In genomic region chr1:31715097-31715872, GRCh38 we compare ENCODE assay signal across 8 cellular contexts. TPM values are rescaled to one million over a fixed set of nuclear protein-coding genes. Genes with fewer than 3 reads are reported as not detected.
DNase-seq lines count a peak whose midpoint lies in the region; ATAC-seq, FAIRE-seq and TF ChIP-seq lines count a peak whose summit lies in the region.

No MANE protein-coding gene starts in this region.

- DNase-seq in Calu3 (peak; percentile 82), Panc1 (ENCODE audit: low read depth, low spot score) (peak; percentile 87), GM12878 (ENCODE audit: low read depth, low spot score) (no peak), hippocampal formation (lab: John Stamatoyannopoulos, UW) (peak; percentile 46 to 81), posterior vena cava (ENCODE audit: low spot score) (peak; percentile 98), NCI-H446 (lab: John Stamatoyannopoulos, UW) (no peak)

- in situ Hi-C loops in Panc1 (cut with HindIII; ENCODE audit: low pct_unique_long_range_greater_than_20kb, low sequenced_read_pairs), result no loop called here
- in situ Hi-C loops in GM12878 (cut with MboI), result no loop called here

- peaks cover 45% of the 10 kb centered on the region for H3K27me3 Mint-ChIP-seq in Calu3 (ENCODE audit: unreplicated experiment)

- H3K27me3 ChIP-seq in Panc1 (ENCODE audit: control insufficient read depth, insufficient read depth, low read length) (no peaks in the 10 kb centered on the region), GM12878 (replicated peaks in 1 of 2; ENCODE audit: control insufficient read depth in 2 of 2, insufficient read depth in 2 of 2, low read length in 1 of 2) (peaks cover 0 to 6% of the 10 kb centered on the region in 2 experiments; a peak in 1 of 4 replicates)

- intact Hi-C loops in Calu3 (cut with micrococcal nuclease; ENCODE audit: unreplicated experiment), result loop anchor here (2.0 kb wide), 1 partner anchor 74 kb away; no protein-coding TSS in a partner anchor
- intact Hi-C loops in Panc1 (cut with micrococcal nuclease; ENCODE audit: unreplicated experiment), result no loop called here
- intact Hi-C loops in GM12878 (cut with micrococcal nuclease; ENCODE audit: unreplicated experiment), result loop anchor here (1.0 kb wide), 1 partner anchor 74 kb away; no protein-coding TSS in a partner anchor
- intact Hi-C loops in posterior vena cava (cut with DNase I), result loop anchor here in 1 of 2 donors (10.0 kb wide), 2 partner anchors 70 to 140 kb away; partner anchors contain the start of gene TINAGL1

- TF ChIP-seq CTCF in Calu3 (IDR thresholded peaks at IDR 0.05; ENCODE audit: unreplicated experiment) (peak; percentile 83), Panc1 (IDR thresholded peaks at IDR 0.05) (peak; percentile 96), GM12878 (IDR thresholded peaks at IDR 0.05 in 2 of 3, conservative IDR thresholded peaks at IDR 0.05 in 1 of 3; ENCODE audit: control insufficient read depth in 2 of 3, extremely low read depth in 1 of 3, insufficient read depth in 1 of 3, low read depth in 3 of 3, low read length in 3 of 3) (peak; percentile 54 to 82 (median 64))

- H3K9me3 ChIP-seq in Panc1 (ENCODE audit: control insufficient read depth, insufficient read depth, low read depth, low read length) (no peaks in the 10 kb centered on the region), GM12878 (replicated peaks; ENCODE audit: control insufficient read depth, insufficient read depth, low read length) (no peaks in the 10 kb centered on the region)

- H3K4me2 ChIP-seq in GM12878 (ENCODE audit: control insufficient read depth, insufficient read depth), result peak overlapping the region; percentile 71

- H3K27ac ChIP-seq in Panc1 (ENCODE audit: low read length) (peak overlapping the region; percentile 86), GM12878 (ENCODE audit: control insufficient read depth, insufficient read depth) (no peak overlapping the region)

- H4K20me1 ChIP-seq in GM12878 (ENCODE audit: control insufficient read depth, insufficient read depth), result no peaks in the 10 kb centered on the region; the same call in 1 of the 2 replicates

- H3K79me2 ChIP-seq in GM12878 (ENCODE audit: control insufficient read depth, insufficient read depth, low read length), result no peaks in the 10 kb centered on the region

- no peak for TF ChIP-seq RAD21 in GM12878 (IDR thresholded peaks at IDR 0.05; ENCODE audit: insufficient read depth, low read depth, low read length)

- peaks cover 23% of the 10 kb centered on the region for H3K4me1 Mint-ChIP-seq in Calu3 (ENCODE audit: low read depth, unreplicated experiment)

- peak; percentile 59 for ATAC-seq in HG02642 (IDR thresholded peaks at IDR 0.05; ENCODE audit: poor library complexity, unreplicated experiment)
- peak; percentile 96 for ATAC-seq in Panc1
- peak; percentile 98 for ATAC-seq in GM12878
- no peak for ATAC-seq in GM18870 (IDR thresholded peaks at IDR 0.05; ENCODE audit: unreplicated experiment)

- no peak overlapping the region for H3K9ac ChIP-seq in GM12878 (ENCODE audit: control insufficient read depth, insufficient read depth, low read length)

- WGBS in GM12878 (ENCODE audit: insufficient coverage, insufficient replicate concordance, low lambda C conversion rate, missing lambda C conversion rate), result under 1% methylated on average over 37 of the region's 43 CpGs

- RAD21 ChIA-PET in GM12878 (lab: Charles Lee; ENCODE audit: unreplicated experiment), result interaction anchor here (1.0 to 4.2 kb wide), 6 partner anchors 10 to 74 kb away, joined by 3 to 17 read pairs (median 10); no protein-coding TSS in a partner anchor

- H3K4me1 ChIP-seq in Panc1 (ENCODE audit: control insufficient read depth, insufficient read depth, low read length) (peaks cover 44% of the 10 kb centered on the region), GM12878 (ENCODE audit: control insufficient read depth, insufficient read depth, low read length) (peaks cover 4% of the 10 kb centered on the region; the same call in 1 of the 2 replicates)

- H3K4me3 Mint-ChIP-seq in Calu3 (ENCODE audit: low read depth, unreplicated experiment), result peak overlapping the region; percentile 76

- POLR2A ChIA-PET in Panc1 (lab: Charles Lee), result interaction anchor here (0.6 kb wide), 1 partner anchor 50 kb away, joined by 3 read pairs; no protein-coding TSS in a partner anchor
- POLR2A ChIA-PET in GM12878 (lab: Charles Lee), result interaction anchor here (1.9 kb wide), 1 partner anchor 11 kb away, joined by 4 read pairs; the partner anchor contains the start of gene COL16A1

- no peak for TF ChIP-seq POLR2A in GM12878 (IDR thresholded peaks at IDR 0.05; ENCODE audit: low read depth, low read length)

- peak; percentile 54 for FAIRE-seq in GM12878 (lab: Jason Lieb, UNC)

- H3K4me3 ChIP-seq in Panc1 (ENCODE audit: low read depth in 2 of 2, low read length in 2 of 2), result peak overlapping the region; percentile 55 to 78
- H3K4me3 ChIP-seq in GM12878, result peak overlapping the region; percentile 38; the same call in 1 of the 2 replicates

- CTCF ChIA-PET in Calu3 (lab: Charles Lee) (interaction anchor here (1.0 to 2.8 kb wide), 8 partner anchors 10 to 321 kb away, joined by 3 to 13 read pairs (median 8); no protein-coding TSS in a partner anchor), Panc1 (lab: Charles Lee) (interaction anchor here (0.6 to 3.8 kb wide), 11 partner anchors 11 to 249 kb away, joined by 3 to 24 read pairs (median 5); partner anchors contain the start of gene COL16A1), GM12878 (lab: Yijun Ruan, JAX) (interaction anchor here (0.9 to 6.9 kb wide), 15 partner anchors 8 to 250 kb away, joined by 3 to 70 read pairs (median 4); no protein-coding TSS in a partner anchor)

- peaks cover 12% of the 10 kb centered on the region for H3K36me3 Mint-ChIP-seq in Calu3 (ENCODE audit: insufficient read depth, unreplicated experiment)

- SMC1A ChIA-PET in GM12878 (lab: Charles Lee; ENCODE audit: uncharacterized antibody, unreplicated experiment), result interaction anchor here (1.2 to 1.3 kb wide), 2 partner anchors 30 to 74 kb away, joined by 5 to 6 read pairs; no protein-coding TSS in a partner anchor

- H3K9me3 Mint-ChIP-seq in Calu3 (ENCODE audit: low read depth, unreplicated experiment), result no peaks in the 10 kb centered on the region

- no peaks in the 10 kb centered on the region for H3K36me3 ChIP-seq in Panc1 (ENCODE audit: control insufficient read depth, insufficient read depth, low read length)
- no peaks in the 10 kb centered on the region for H3K36me3 ChIP-seq in GM12878 (ENCODE audit: control insufficient read depth in 2 of 2, insufficient read depth in 2 of 2, low read length in 1 of 2)

- peak overlapping the region; percentile 1 for H2AFZ ChIP-seq in GM12878 (ENCODE audit: control insufficient read depth, low read depth, low read length)

- no peak for TF ChIP-seq EP300 in GM12878 (IDR thresholded peaks at IDR 0.05; ENCODE audit: borderline replicate concordance in 1 of 2, control insufficient read depth in 1 of 2, low read depth in 2 of 2, low read length in 2 of 2)

- H3K27ac Mint-ChIP-seq in Calu3 (ENCODE audit: unreplicated experiment), result peak overlapping the region; percentile 51

- no TSS peak for BruUV-seq in Calu3 (replicated peaks; lab: Mats Ljungman, UMichigan)
- BruUV-seq in Panc1 (replicated peaks; lab: Mats Ljungman, UMichigan), result TSS peak; percentile 79
- BruUV-seq in GM12878 (replicated peaks; lab: Mats Ljungman, UMichigan), result no TSS peak

RNA-seq across cellular contexts. Expression of gene COL16A1, which starts 11.5 kb away (rescaled TPM):
- total RNA-seq in Calu3 (2022), result 3.8 and 9.2 TPM in 2 replicates
- total RNA-seq in Panc1 (2021; ENCODE audit: unreplicated experiment), result 7.6 TPM
- 3.5 TPM for polyA plus RNA-seq in Panc1 (2012; ENCODE audit: insufficient read length)
- total RNA-seq in GM12878 (2013; cell fraction: nucleolus; rRNA removed), result 6.3 and 9.6 TPM in 2 replicates
- 0.60 and 0.79 TPM in 2 replicates for total RNA-seq in GM12878 (2014; rRNA removed)
- total RNA-seq in GM12878 (2014; rRNA removed; fragmentation: Illumina TruSeq; extraction: Trizol), result 0.63 and 0.92 TPM in 2 replicates
- total RNA-seq in GM12878 (2021), result 3.7 and 3.9 TPM in 2 replicates
- 0.12 TPM for polyA plus RNA-seq in GM12878 (2011; ENCODE audit: low read depth)
- polyA plus RNA-seq in GM12878 (2011; rRNA removed), result 2.0 and 3.1 TPM in 2 replicates
- 2.2 and 3.6 TPM in 2 replicates for polyA plus RNA-seq in GM12878 (2011; cell fraction: cytosol; rRNA removed)
- polyA plus RNA-seq in GM12878 (2011; cell fraction: nucleus; rRNA removed), result 30.0 and 30.6 TPM in 2 replicates
- 1.1 and 1.4 TPM in 2 replicates for polyA plus RNA-seq in GM12878 (2012)
- 0.40 and 0.65 TPM in 2 replicates for polyA plus RNA-seq in GM12878 (2014; fragmentation: Illumina TruSeq; extraction: Trizol)
- polyA plus RNA-seq in GM12878 (2014; fragmentation: Nextera tagmentation; extraction: Ambion mirVana), result under 1 TPM; 0.02 to 0.04 TPM
- 1.5 and 1.6 TPM in 2 replicates for polyA plus RNA-seq in GM12878 (2014; rRNA removed)
- under 1 TPM; 0.14 to 0.56 TPM for polyA plus RNA-seq in GM12878 (2016; fragmentation: Nextera tagmentation; extraction: Ambion mirVana)
- 2.1 and 4.5 TPM in 2 replicates for polyA minus RNA-seq in GM12878 (2011; rRNA and poly(A)+ RNA removed)
- polyA minus RNA-seq in GM12878 (2011; cell fraction: cytosol; rRNA and poly(A)+ RNA removed), result 0.73 and 1.1 TPM in 2 replicates
- polyA minus RNA-seq in GM12878 (2011; cell fraction: nucleus; rRNA and poly(A)+ RNA removed), result 6.5 and 7.7 TPM in 2 replicates
- 100 to 1,000 TPM in 1 of 2 donors, 10 to 100 TPM in 1; 93.3 to 179 TPM for total RNA-seq in posterior vena cava

RNA-seq across cellular contexts. Expression of gene ADGRB2, which starts 48.9 kb away (rescaled TPM):
- total RNA-seq in Calu3 (2022), result 1.9 and 2.9 TPM in 2 replicates
- 34.8 TPM for total RNA-seq in Panc1 (2021; ENCODE audit: unreplicated experiment)
- 31.5 TPM for polyA plus RNA-seq in Panc1 (2012; ENCODE audit: insufficient read length)
- 0.91 and 1.6 TPM in 2 replicates for total RNA-seq in GM12878 (2013; cell fraction: nucleolus; rRNA removed)
- total RNA-seq in GM12878 (2014; rRNA removed), result 0.11 TPM in 2 replicates
- total RNA-seq in GM12878 (2014; rRNA removed; fragmentation: Illumina TruSeq; extraction: Trizol), result 0.18 TPM in 1 of 2 replicates, not detected in the other
- total RNA-seq in GM12878 (2021), result 0.27 and 0.33 TPM in 2 replicates
- not detected for polyA plus RNA-seq in GM12878 (2011; ENCODE audit: low read depth)
- polyA plus RNA-seq in GM12878 (2011; rRNA removed), result 0.13 and 0.20 TPM in 2 replicates
- polyA plus RNA-seq in GM12878 (2011; cell fraction: cytosol; rRNA removed), result 0.42 and 0.43 TPM in 2 replicates
- polyA plus RNA-seq in GM12878 (2011; cell fraction: nucleus; rRNA removed), result 3.0 and 3.2 TPM in 2 replicates
- polyA plus RNA-seq in GM12878 (2012), result 0.09 and 0.18 TPM in 2 replicates
- polyA plus RNA-seq in GM12878 (2014; fragmentation: Illumina TruSeq; extraction: Trizol), result not detected in 2 replicates
- polyA plus RNA-seq in GM12878 (2014; fragmentation: Nextera tagmentation; extraction: Ambion mirVana), result not detected
- polyA plus RNA-seq in GM12878 (2014; rRNA removed), result 0.06 and 0.18 TPM in 2 replicates
- polyA plus RNA-seq in GM12878 (2016; fragmentation: Nextera tagmentation; extraction: Ambion mirVana), result under 1 TPM in 1 of 2 experiments, not detected in 1; 0.11 TPM
- polyA minus RNA-seq in GM12878 (2011; rRNA and poly(A)+ RNA removed), result 0.22 and 0.26 TPM in 2 replicates
- not detected in 2 replicates for polyA minus RNA-seq in GM12878 (2011; cell fraction: cytosol; rRNA and poly(A)+ RNA removed)
- 0.29 and 0.48 TPM in 2 replicates for polyA minus RNA-seq in GM12878 (2011; cell fraction: nucleus; rRNA and poly(A)+ RNA removed)
- total RNA-seq in posterior vena cava, result 1 to 10 TPM; 3.8 to 5.3 TPM

Comparison
In these comparisons a context has a peak if more than half of its experiments do, and no peak if none do; other contexts are left out.
1. DNase-seq: peak in Calu3 (single experiment), Panc1 (single experiment), hippocampal formation (2 of 2) and posterior vena cava (single experiment); none in GM12878 (single experiment) and NCI-H446 (0 of 2).
2. Peak in every context shown above with its lines, with median percentiles within 50 percentile points of each other: CTCF ChIP-seq.